ENCODE assay signal across 3 cellular contexts in genomic region chr9:1698991-1699390, GRCh38.
"Had no signal": no experiment of that assay in that cellular context is flagged by ENCODE, and none has a peak within 500 bp of the region (broad histone marks: within the 10 kb centered on the region; RNA-seq: fewer than 3 reads in every experiment).

No MANE protein-coding gene starts in this region.

- H3K4me3 ChIP-seq: GM12878 had no signal

- ATAC-seq: GM12878 had no signal

- DNase-seq: GDM1, GF-D8 had no signal
